Comparison of ENCODE assay signal across 10 cellular contexts in genomic region chr17:69417545-69418483, GRCh38. TPM values are rescaled to one million over a fixed set of nuclear protein-coding genes. Genes with fewer than 3 reads are reported as not detected.
DNase-seq lines count a peak whose midpoint lies in the region; ATAC-seq, FAIRE-seq and TF ChIP-seq lines count a peak whose summit lies in the region.
"Had no signal": no experiment of that assay in that cellular context is flagged by ENCODE, and none has a peak within 500 bp of the region (broad histone marks: within the 10 kb centered on the region; RNA-seq: fewer than 3 reads in every experiment).

No MANE protein-coding gene starts in this region.

- DNase-seq in amniotic epithelial cell (ENCODE audit: low read depth) (peak; percentile 27), iPS-NIHi11 (ENCODE audit: low spot score) (peak; percentile 17), small intestine (no peak), left ventricle myocardium inferior (no peak), NCI-H510A treated with DMSO at 0.1 percent for 48 hours (lab: John Stamatoyannopoulos, UW) (no peak)
- DNase-seq: NCI-H446 had no signal

- TF ChIP-seq CTCF in left ventricle myocardium inferior (IDR thresholded peaks at IDR 0.05; ENCODE audit: borderline replicate concordance), result no peak

- no peaks in the 10 kb centered on the region for H3K36me3 ChIP-seq in HUES6 (ENCODE audit: control insufficient read depth, insufficient read depth, low read length)
- no peaks in the 10 kb centered on the region for H3K36me3 ChIP-seq in small intestine (ENCODE audit: control insufficient read depth in 2 of 2, insufficient read depth in 2 of 2, low read length in 2 of 2)
- no peaks in the 10 kb centered on the region for H3K36me3 ChIP-seq in left ventricle myocardium inferior

- ATAC-seq in HG03025 (IDR thresholded peaks at IDR 0.05; ENCODE audit: low FRiP score, unreplicated experiment), result no peak

- no peak overlapping the region for H3K9ac ChIP-seq in HUES6 (ENCODE audit: low read length)

- H3K9me3 ChIP-seq in HUES6 (ENCODE audit: control insufficient read depth, insufficient read depth, low read depth, low read length) (no peaks in the 10 kb centered on the region), small intestine (ENCODE audit: control insufficient read depth, low read depth) (no peaks in the 10 kb centered on the region), left ventricle myocardium inferior (replicated peaks) (no peaks in the 10 kb centered on the region)

- H3K4me1 ChIP-seq in HUES6 (ENCODE audit: control insufficient read depth, insufficient read depth, low read length) (peaks cover 26% of the 10 kb centered on the region), small intestine (ENCODE audit: control insufficient read depth in 2 of 2, insufficient read depth in 1 of 2, low read depth in 1 of 2, low read length in 1 of 2) (peaks cover 4 to 7% of the 10 kb centered on the region in 2 donors), left ventricle myocardium inferior (peaks cover 32% of the 10 kb centered on the region)

- peak overlapping the region; percentile 13; the same call in 1 of the 2 replicates for H3K4me3 ChIP-seq in HUES6 (ENCODE audit: low read depth, low read length)
- H3K4me3 ChIP-seq in small intestine (ENCODE audit: low read depth in 1 of 2, low read length in 2 of 2), result peak overlapping the region in 1 of 2 donors; percentile 10
- no peak overlapping the region for H3K4me3 ChIP-seq in left ventricle myocardium inferior

- FAIRE-seq in small intestine (lab: Jason Lieb, UNC), result peak; percentile 39
- FAIRE-seq: colon, GM12892 had no signal

- H3K27me3 ChIP-seq in HUES6 (ENCODE audit: control insufficient read depth, insufficient read depth, low read length) (no peaks in the 10 kb centered on the region), small intestine (ENCODE audit: control insufficient read depth in 2 of 2, insufficient read depth in 2 of 2, low read length in 2 of 2) (no peaks in the 10 kb centered on the region), left ventricle myocardium inferior (ENCODE audit: low read depth) (no peaks in the 10 kb centered on the region)

- intact Hi-C loops in left ventricle myocardium inferior (cut with micrococcal nuclease), result no loop called here

- H3K27ac ChIP-seq in HUES6 (ENCODE audit: low read depth, low read length) (no peak overlapping the region), small intestine (ENCODE audit: low read depth in 1 of 2, low read length in 1 of 2) (no peak overlapping the region), left ventricle myocardium inferior (replicated peaks) (no peak overlapping the region)

- 18 to 39% (median 30%) methylated on average over 5 of the region's 5 CpGs for WGBS in small intestine, 3 donors

RNA-seq across cellular contexts. Expression of gene MAP2K6, which starts 3.3 kb away (rescaled TPM):
- polyA plus RNA-seq in small intestine, result 10 to 100 TPM in 1 of 3 donors, 1 to 10 TPM in 2; 5.1 to 21.2 (median 6.5) TPM
- 2.0 TPM for total RNA-seq in left ventricle myocardium inferior

Comparison
In these comparisons a context has a peak if more than half of its experiments do, and no peak if none do; other contexts are left out.
1. DNase-seq: peak in amniotic epithelial cell (single experiment) and iPS-NIHi11 (single experiment); none in small intestine (single experiment), left ventricle myocardium inferior (single experiment) and NCI-H510A treated with DMSO at 0.1 percent for 48 hours (single experiment).